ENCODE assay signal across 1 cellular context in genomic region chr11:62760867-62761227, GRCh38.
TF ChIP-seq lines count a peak whose summit lies in the region.

No MANE protein-coding gene starts in this region.

TF ChIP-seq in K562, 482 proteins besides CTCF, POLR2A, EP300 and RAD21:
- TF ChIP-seq HDAC2 (IDR thresholded peaks at IDR 0.05) (peak; percentile 71), ZFX (CRISPR knock-in tag; IDR thresholded peaks at IDR 0.05) (0 out of 2 replicates have a peak, but pooled peaks have one; percentile 2), MTA1 (IDR thresholded peaks at IDR 0.05; ENCODE audit: borderline replicate concordance) (peak; percentile 95), GATA2 (CRISPR knock-in tag; IDR thresholded peaks at IDR 0.05) (peak; percentile 96), MTA2 (IDR thresholded peaks at IDR 0.05; ENCODE audit: low read depth) (0 out of 2 replicates have a peak, but pooled peaks have one; percentile 29), HDAC1 (IDR thresholded peaks at IDR 0.05) (peak in 1 of 2 experiments; percentile 50; a peak in 3 of 4 replicates), CC2D1A (IDR thresholded peaks at IDR 0.05) (peak; percentile 16; the same call in 1 of the 2 replicates), DACH1 (IDR thresholded peaks at IDR 0.05; ENCODE audit: partially characterized antibody) (peak; percentile 100), FOXK1 (CRISPR knock-in tag; IDR thresholded peaks at IDR 0.05; ENCODE audit: borderline replicate concordance) (peak; percentile 86; the same call in 1 of the 2 replicates), TRIM24 (IDR thresholded peaks at IDR 0.05) (0 out of 4 replicates have a peak, but pooled peaks of 1 of the 2 experiments have one; percentile 27), GATAD2B (IDR thresholded peaks at IDR 0.05; ENCODE audit: borderline replicate concordance) (peak; percentile 100), FOXP1 (CRISPR knock-in tag; IDR thresholded peaks at IDR 0.05) (peak; percentile 35; the same call in 1 of the 2 replicates), MCM7 (IDR thresholded peaks at IDR 0.05) (peak in 1 of 2 experiments; percentile 97; a peak in 2 of 4 replicates), SMARCA4 (IDR thresholded peaks at IDR 0.05) (peak; percentile 53; the same call in 1 of the 2 replicates), KDM1A (IDR thresholded peaks at IDR 0.05) (peak in 1 of 2 experiments; percentile 51; a peak in 1 of 4 replicates), GATAD2A (IDR thresholded peaks at IDR 0.05) (peak; percentile 97), ZBTB2 (IDR thresholded peaks at IDR 0.05) (peak; percentile 97), DPF2 (IDR thresholded peaks at IDR 0.05) (peak; percentile 22; the same call in 1 of the 2 replicates), BCOR (IDR thresholded peaks at IDR 0.05) (peak; percentile 91), SMARCE1 (IDR thresholded peaks at IDR 0.05) (peak; percentile 16; the same call in 1 of the 2 replicates), MTA3 (IDR thresholded peaks at IDR 0.05; ENCODE audit: borderline replicate concordance) (peak; percentile 49; the same call in 1 of the 2 replicates)
